ENCODE assay signal across 2 cellular contexts in genomic region chr14:103404032-103404918, GRCh38.
TF ChIP-seq lines count a peak whose summit lies in the region.

No MANE protein-coding gene starts in this region.

TF ChIP-seq in SK-N-SH, 30 proteins besides CTCF, POLR2A, EP300 and RAD21 (continued from another document):
- TF ChIP-seq, protein P1, sequence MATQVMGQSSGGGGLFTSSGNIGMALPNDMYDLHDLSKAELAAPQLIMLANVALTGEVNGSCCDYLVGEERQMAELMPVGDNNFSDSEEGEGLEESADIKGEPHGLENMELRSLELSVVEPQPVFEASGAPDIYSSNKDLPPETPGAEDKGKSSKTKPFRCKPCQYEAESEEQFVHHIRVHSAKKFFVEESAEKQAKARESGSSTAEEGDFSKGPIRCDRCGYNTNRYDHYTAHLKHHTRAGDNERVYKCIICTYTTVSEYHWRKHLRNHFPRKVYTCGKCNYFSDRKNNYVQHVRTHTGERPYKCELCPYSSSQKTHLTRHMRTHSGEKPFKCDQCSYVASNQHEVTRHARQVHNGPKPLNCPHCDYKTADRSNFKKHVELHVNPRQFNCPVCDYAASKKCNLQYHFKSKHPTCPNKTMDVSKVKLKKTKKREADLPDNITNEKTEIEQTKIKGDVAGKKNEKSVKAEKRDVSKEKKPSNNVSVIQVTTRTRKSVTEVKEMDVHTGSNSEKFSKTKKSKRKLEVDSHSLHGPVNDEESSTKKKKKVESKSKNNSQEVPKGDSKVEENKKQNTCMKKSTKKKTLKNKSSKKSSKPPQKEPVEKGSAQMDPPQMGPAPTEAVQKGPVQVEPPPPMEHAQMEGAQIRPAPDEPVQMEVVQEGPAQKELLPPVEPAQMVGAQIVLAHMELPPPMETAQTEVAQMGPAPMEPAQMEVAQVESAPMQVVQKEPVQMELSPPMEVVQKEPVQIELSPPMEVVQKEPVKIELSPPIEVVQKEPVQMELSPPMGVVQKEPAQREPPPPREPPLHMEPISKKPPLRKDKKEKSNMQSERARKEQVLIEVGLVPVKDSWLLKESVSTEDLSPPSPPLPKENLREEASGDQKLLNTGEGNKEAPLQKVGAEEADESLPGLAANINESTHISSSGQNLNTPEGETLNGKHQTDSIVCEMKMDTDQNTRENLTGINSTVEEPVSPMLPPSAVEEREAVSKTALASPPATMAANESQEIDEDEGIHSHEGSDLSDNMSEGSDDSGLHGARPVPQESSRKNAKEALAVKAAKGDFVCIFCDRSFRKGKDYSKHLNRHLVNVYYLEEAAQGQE (IDR thresholded peaks at IDR 0.05; ENCODE audit: low read depth, low read length): no peak
- TF ChIP-seq FOSL2 (IDR thresholded peaks at IDR 0.05; ENCODE audit: borderline replicate concordance, low read depth) (no peak), RFX5 (IDR thresholded peaks at IDR 0.05; ENCODE audit: low read length) (no peak), MAX (IDR thresholded peaks at IDR 0.05; ENCODE audit: low read depth) (no peak)

TF ChIP-seq in SK-N-SH treated with all-trans-retinoic acid at 6 μM for 48 hours, 23 proteins besides CTCF, POLR2A, EP300 and RAD21 (continued from another document):
- TF ChIP-seq, protein P2, sequence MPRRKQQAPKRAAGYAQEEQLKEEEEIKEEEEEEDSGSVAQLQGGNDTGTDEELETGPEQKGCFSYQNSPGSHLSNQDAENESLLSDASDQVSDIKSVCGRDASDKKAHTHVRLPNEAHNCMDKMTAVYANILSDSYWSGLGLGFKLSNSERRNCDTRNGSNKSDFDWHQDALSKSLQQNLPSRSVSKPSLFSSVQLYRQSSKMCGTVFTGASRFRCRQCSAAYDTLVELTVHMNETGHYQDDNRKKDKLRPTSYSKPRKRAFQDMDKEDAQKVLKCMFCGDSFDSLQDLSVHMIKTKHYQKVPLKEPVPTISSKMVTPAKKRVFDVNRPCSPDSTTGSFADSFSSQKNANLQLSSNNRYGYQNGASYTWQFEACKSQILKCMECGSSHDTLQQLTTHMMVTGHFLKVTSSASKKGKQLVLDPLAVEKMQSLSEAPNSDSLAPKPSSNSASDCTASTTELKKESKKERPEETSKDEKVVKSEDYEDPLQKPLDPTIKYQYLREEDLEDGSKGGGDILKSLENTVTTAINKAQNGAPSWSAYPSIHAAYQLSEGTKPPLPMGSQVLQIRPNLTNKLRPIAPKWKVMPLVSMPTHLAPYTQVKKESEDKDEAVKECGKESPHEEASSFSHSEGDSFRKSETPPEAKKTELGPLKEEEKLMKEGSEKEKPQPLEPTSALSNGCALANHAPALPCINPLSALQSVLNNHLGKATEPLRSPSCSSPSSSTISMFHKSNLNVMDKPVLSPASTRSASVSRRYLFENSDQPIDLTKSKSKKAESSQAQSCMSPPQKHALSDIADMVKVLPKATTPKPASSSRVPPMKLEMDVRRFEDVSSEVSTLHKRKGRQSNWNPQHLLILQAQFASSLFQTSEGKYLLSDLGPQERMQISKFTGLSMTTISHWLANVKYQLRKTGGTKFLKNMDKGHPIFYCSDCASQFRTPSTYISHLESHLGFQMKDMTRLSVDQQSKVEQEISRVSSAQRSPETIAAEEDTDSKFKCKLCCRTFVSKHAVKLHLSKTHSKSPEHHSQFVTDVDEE (CRISPR knock-in tag; IDR thresholded peaks at IDR 0.05): no peak
- TF ChIP-seq BACH2 (CRISPR knock-in tag; IDR thresholded peaks at IDR 0.05; ENCODE audit: borderline replicate concordance): no peak
- no peak for TF ChIP-seq ZC3H10 (CRISPR knock-in tag; IDR thresholded peaks at IDR 0.05)
- no peak for TF ChIP-seq RARB (CRISPR knock-in tag; IDR thresholded peaks at IDR 0.05)
- no peak for TF ChIP-seq ZNF565 (CRISPR knock-in tag; conservative IDR thresholded peaks at IDR 0.05; ENCODE audit: low read depth)
- TF ChIP-seq ZNF8 (CRISPR knock-in tag; IDR thresholded peaks at IDR 0.05): no peak
- TF ChIP-seq ARNTL (CRISPR knock-in tag; IDR thresholded peaks at IDR 0.05; ENCODE audit: borderline replicate concordance, low read depth): no peak
- TF ChIP-seq OSR1 (CRISPR knock-in tag; IDR thresholded peaks at IDR 0.05): no peak
- TF ChIP-seq PPARA (CRISPR knock-in tag; IDR thresholded peaks at IDR 0.05; ENCODE audit: borderline replicate concordance): no peak
- TF ChIP-seq TOX (CRISPR knock-in tag; IDR thresholded peaks at IDR 0.05; ENCODE audit: borderline replicate concordance): no peak
